ENCODE assay signal across 19 cellular contexts in the genomic region with DNA sequence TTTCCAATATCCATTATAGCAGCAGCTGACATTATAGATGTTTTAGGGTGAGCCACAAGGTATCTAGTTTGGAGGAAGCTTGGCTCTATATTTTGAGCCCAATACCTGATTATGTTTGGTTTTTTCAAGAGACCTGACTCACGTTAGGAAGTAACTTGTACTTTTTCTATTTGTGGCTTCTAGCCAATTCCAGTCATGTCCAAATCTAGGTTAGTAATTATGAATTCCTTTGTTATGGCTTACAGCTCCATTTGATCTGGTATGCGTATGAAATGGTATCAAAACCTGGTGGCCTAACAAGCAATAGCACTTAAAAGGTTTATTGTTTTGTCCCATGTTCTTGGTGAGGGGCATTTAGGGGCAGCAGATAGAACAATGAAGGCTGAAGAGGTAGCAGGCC.
A peak's percentile ranks its signal among the peaks of the same experiment; 100 is the strongest.
DNase-seq lines count a peak whose midpoint lies in the region; ATAC-seq, FAIRE-seq and TF ChIP-seq lines count a peak whose summit lies in the region.
"Had no signal": no experiment of that assay in that cellular context is flagged by ENCODE, and none has a peak within 500 bp of the region (broad histone marks: within the 10 kb centered on the region; RNA-seq: fewer than 3 reads in every experiment).

No MANE protein-coding gene starts in this region.

- H3K9ac ChIP-seq in astrocyte (ENCODE audit: low read length), result no peak overlapping the region
- H3K9ac ChIP-seq: BLaER1, KMS-11 had no signal

- H3K4me3 Mint-ChIP-seq in HFFc6 (no peak overlapping the region), astrocyte (ENCODE audit: unreplicated experiment) (no peak overlapping the region), mesothelial cell of epicardium (no peak overlapping the region), WTC11 (no peak overlapping the region)
- H3K4me3 Mint-ChIP-seq: GM23338 had no signal

- CTCF ChIA-PET in WTC11 (lab: Charles Lee), result no interaction called here

- no peaks in the 10 kb centered on the region for H3K27me3 ChIP-seq in astrocyte (ENCODE audit: insufficient read depth, low read length)
- H3K27me3 ChIP-seq: BLaER1, MG63 had no signal

- ATAC-seq in GM19397 (IDR thresholded peaks at IDR 0.05; ENCODE audit: unreplicated experiment), result no peak
- no peak for ATAC-seq in HG03521 (IDR thresholded peaks at IDR 0.05; ENCODE audit: unreplicated experiment)
- ATAC-seq in WTC11, result no peak
- ATAC-seq: GM12878, GM23338 had no signal

- H3K4me3 ChIP-seq in astrocyte (ENCODE audit: insufficient read depth, low read depth, low read length) (no peak overlapping the region), epithelial cell of esophagus (ENCODE audit: low read length) (no peak overlapping the region)
- H3K4me3 ChIP-seq: BLaER1, GM12878, GM23338, MG63 had no signal

- H3K36me3 Mint-ChIP-seq in HFFc6 (ENCODE audit: low read depth) (no peaks in the 10 kb centered on the region; the same call in 1 of the 2 replicates), astrocyte (ENCODE audit: low read depth, unreplicated experiment) (no peaks in the 10 kb centered on the region), mesothelial cell of epicardium (peaks cover 33% of the 10 kb centered on the region), WTC11 (no peaks in the 10 kb centered on the region)

- DNase-seq in HFFc6, result no peak
- peak; percentile 50 for DNase-seq in astrocyte (ENCODE audit: low read depth)
- DNase-seq in epithelial cell of esophagus (ENCODE audit: low read depth), result peak; percentile 70
- no peak for DNase-seq in mesothelial cell of epicardium (ENCODE audit: low spot score in 2 of 2, unreplicated experiment in 2 of 2)
- DNase-seq in NCI-H526 (lab: John Stamatoyannopoulos, UW), result no peak
- no peak for DNase-seq in WTC11 (ENCODE audit: low spot score)
- DNase-seq: DND-41; MG63; NCI-H1092 treated with DMSO at 0.1 percent for 48 hours; NK-92 treated with Interleukin-12 subunit alpha and Interleukin-12 subunit beta, amount 100 ng/mL, for 24 hours had no signal

- H3K4me1 Mint-ChIP-seq in HFFc6 (ENCODE audit: low read depth) (peaks cover 3% of the 10 kb centered on the region; the same call in 1 of the 2 replicates), astrocyte (ENCODE audit: low read depth, unreplicated experiment) (peaks cover 10% of the 10 kb centered on the region), mesothelial cell of epicardium (peaks cover 74% of the 10 kb centered on the region), WTC11 (peaks cover 4% of the 10 kb centered on the region)

- H3K27me3 Mint-ChIP-seq in HFFc6 (ENCODE audit: insufficient read depth) (peaks cover 5% of the 10 kb centered on the region), astrocyte (ENCODE audit: low read depth, unreplicated experiment) (peaks cover 5% of the 10 kb centered on the region), mesothelial cell of epicardium (ENCODE audit: low read depth) (no peaks in the 10 kb centered on the region), WTC11 (ENCODE audit: low read depth) (no peaks in the 10 kb centered on the region)

- H3K9me3 Mint-ChIP-seq in HFFc6 (no peaks in the 10 kb centered on the region), astrocyte (ENCODE audit: unreplicated experiment) (peaks cover 3% of the 10 kb centered on the region), mesothelial cell of epicardium (peaks cover 7% of the 10 kb centered on the region), WTC11 (peaks cover 17% of the 10 kb centered on the region)

- H3K27ac ChIP-seq in astrocyte (ENCODE audit: low read depth, low read length), result no peak overlapping the region
- H3K27ac ChIP-seq: BLaER1, KMS-11 had no signal

- peaks cover 16% of the 10 kb centered on the region for H4K20me1 ChIP-seq in astrocyte (ENCODE audit: insufficient read depth, low read length)
- H4K20me1 ChIP-seq: BLaER1 had no signal

- TF ChIP-seq CTCF in HFFc6 (IDR thresholded peaks at IDR 0.05) (0 out of 2 replicates have a peak, but pooled peaks have one; percentile 21), astrocyte (IDR thresholded peaks at IDR 0.05; ENCODE audit: insufficient read depth, low read depth, low read length) (no peak), epithelial cell of esophagus (IDR thresholded peaks at IDR 0.05; ENCODE audit: insufficient read depth, low read depth, low read length, missing control alignments) (no peak), mesothelial cell of epicardium (IDR thresholded peaks at IDR 0.05; ENCODE audit: unreplicated experiment) (peak; percentile 18), WTC11 (IDR thresholded peaks at IDR 0.05) (no peak)

- FAIRE-seq in astrocyte (lab: Jason Lieb, UNC), result no peak
- FAIRE-seq: A204.1, G401.6, GM12878, GM18507 had no signal

- no peak overlapping the region for H2AFZ ChIP-seq in astrocyte (ENCODE audit: low read depth, low read length)
- H2AFZ ChIP-seq: GM23338 had no signal

- POLR2A ChIA-PET in WTC11 (lab: Charles Lee), result no interaction called here

- H3K4me1 ChIP-seq in astrocyte (ENCODE audit: insufficient read depth, low read length), result peaks cover 11% of the 10 kb centered on the region
- H3K4me1 ChIP-seq: BLaER1 had no signal

- H3K9me3 ChIP-seq in astrocyte (ENCODE audit: insufficient read depth, low read depth, low read length), result no peaks in the 10 kb centered on the region
- H3K9me3 ChIP-seq: BLaER1, MG63 had no signal

- no peak overlapping the region for H3K27ac Mint-ChIP-seq in HFFc6
- H3K27ac Mint-ChIP-seq in astrocyte (ENCODE audit: unreplicated experiment), result no peak overlapping the region
- H3K27ac Mint-ChIP-seq in mesothelial cell of epicardium, result peak overlapping the region; percentile 87
- no peak overlapping the region for H3K27ac Mint-ChIP-seq in WTC11
- H3K27ac Mint-ChIP-seq: GM23338 had no signal

- no peak overlapping the region for H3K4me2 ChIP-seq in astrocyte (ENCODE audit: low read length)
- H3K4me2 ChIP-seq: BLaER1, GM23338, KMS-11 had no signal

- H3K79me2 ChIP-seq in astrocyte (ENCODE audit: insufficient read depth, low read length), result peaks cover 40% of the 10 kb centered on the region

- H3K36me3 ChIP-seq in astrocyte (ENCODE audit: insufficient read depth, low read length), result no peaks in the 10 kb centered on the region
- H3K36me3 ChIP-seq: BLaER1, MG63 had no signal

TF ChIP-seq in WTC11, 78 proteins besides CTCF, POLR2A, EP300 and RAD21 (continues in another document):
- TF ChIP-seq SMAD3 (CRISPR knock-in tag; IDR thresholded peaks at IDR 0.05; ENCODE audit: borderline replicate concordance), result no peak
- TF ChIP-seq, protein P1, sequence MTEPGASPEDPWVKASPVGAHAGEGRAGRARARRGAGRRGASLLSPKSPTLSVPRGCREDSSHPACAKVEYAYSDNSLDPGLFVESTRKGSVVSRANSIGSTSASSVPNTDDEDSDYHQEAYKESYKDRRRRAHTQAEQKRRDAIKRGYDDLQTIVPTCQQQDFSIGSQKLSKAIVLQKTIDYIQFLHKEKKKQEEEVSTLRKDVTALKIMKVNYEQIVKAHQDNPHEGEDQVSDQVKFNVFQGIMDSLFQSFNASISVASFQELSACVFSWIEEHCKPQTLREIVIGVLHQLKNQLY (CRISPR knock-in tag; IDR thresholded peaks at IDR 0.05), result no peak
- TF ChIP-seq SOX15 (CRISPR knock-in tag; IDR thresholded peaks at IDR 0.05), result no peak
- TF ChIP-seq, protein P2, sequence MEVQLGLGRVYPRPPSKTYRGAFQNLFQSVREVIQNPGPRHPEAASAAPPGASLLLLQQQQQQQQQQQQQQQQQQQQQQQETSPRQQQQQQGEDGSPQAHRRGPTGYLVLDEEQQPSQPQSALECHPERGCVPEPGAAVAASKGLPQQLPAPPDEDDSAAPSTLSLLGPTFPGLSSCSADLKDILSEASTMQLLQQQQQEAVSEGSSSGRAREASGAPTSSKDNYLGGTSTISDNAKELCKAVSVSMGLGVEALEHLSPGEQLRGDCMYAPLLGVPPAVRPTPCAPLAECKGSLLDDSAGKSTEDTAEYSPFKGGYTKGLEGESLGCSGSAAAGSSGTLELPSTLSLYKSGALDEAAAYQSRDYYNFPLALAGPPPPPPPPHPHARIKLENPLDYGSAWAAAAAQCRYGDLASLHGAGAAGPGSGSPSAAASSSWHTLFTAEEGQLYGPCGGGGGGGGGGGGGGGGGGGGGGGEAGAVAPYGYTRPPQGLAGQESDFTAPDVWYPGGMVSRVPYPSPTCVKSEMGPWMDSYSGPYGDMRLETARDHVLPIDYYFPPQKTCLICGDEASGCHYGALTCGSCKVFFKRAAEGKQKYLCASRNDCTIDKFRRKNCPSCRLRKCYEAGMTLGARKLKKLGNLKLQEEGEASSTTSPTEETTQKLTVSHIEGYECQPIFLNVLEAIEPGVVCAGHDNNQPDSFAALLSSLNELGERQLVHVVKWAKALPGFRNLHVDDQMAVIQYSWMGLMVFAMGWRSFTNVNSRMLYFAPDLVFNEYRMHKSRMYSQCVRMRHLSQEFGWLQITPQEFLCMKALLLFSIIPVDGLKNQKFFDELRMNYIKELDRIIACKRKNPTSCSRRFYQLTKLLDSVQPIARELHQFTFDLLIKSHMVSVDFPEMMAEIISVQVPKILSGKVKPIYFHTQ (CRISPR knock-in tag; IDR thresholded peaks at IDR 0.05), result no peak
- no peak for TF ChIP-seq NR1H2 (CRISPR knock-in tag; IDR thresholded peaks at IDR 0.05)
- TF ChIP-seq, protein P3, sequence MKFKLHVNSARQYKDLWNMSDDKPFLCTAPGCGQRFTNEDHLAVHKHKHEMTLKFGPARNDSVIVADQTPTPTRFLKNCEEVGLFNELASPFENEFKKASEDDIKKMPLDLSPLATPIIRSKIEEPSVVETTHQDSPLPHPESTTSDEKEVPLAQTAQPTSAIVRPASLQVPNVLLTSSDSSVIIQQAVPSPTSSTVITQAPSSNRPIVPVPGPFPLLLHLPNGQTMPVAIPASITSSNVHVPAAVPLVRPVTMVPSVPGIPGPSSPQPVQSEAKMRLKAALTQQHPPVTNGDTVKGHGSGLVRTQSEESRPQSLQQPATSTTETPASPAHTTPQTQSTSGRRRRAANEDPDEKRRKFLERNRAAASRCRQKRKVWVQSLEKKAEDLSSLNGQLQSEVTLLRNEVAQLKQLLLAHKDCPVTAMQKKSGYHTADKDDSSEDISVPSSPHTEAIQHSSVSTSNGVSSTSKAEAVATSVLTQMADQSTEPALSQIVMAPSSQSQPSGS (CRISPR knock-in tag; IDR thresholded peaks at IDR 0.05; ENCODE audit: borderline replicate concordance, low read depth), result no peak
- TF ChIP-seq FOXJ3 (CRISPR knock-in tag; IDR thresholded peaks at IDR 0.05; ENCODE audit: borderline replicate concordance), result no peak
- TF ChIP-seq, protein P4, sequence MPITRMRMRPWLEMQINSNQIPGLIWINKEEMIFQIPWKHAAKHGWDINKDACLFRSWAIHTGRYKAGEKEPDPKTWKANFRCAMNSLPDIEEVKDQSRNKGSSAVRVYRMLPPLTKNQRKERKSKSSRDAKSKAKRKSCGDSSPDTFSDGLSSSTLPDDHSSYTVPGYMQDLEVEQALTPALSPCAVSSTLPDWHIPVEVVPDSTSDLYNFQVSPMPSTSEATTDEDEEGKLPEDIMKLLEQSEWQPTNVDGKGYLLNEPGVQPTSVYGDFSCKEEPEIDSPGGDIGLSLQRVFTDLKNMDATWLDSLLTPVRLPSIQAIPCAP (CRISPR knock-in tag; IDR thresholded peaks at IDR 0.05), result no peak

Comparison
In these comparisons a context has a peak if more than half of its experiments do, and no peak if none do; other contexts are left out.
1. DNase-seq: peak in astrocyte (single experiment) and epithelial cell of esophagus (single experiment); none in HFFc6 (single experiment), mesothelial cell of epicardium (0 of 2), NCI-H526 (0 of 2) and WTC11 (single experiment).
2. CTCF ChIP-seq: peak in HFFc6 (single experiment) and mesothelial cell of epicardium (single experiment); none in astrocyte (single experiment), epithelial cell of esophagus (single experiment) and WTC11 (single experiment).